In genomic region chr5:148729182-148729581, GRCh38 we compare ENCODE assay signal across 13 cellular contexts.
A peak's percentile ranks its signal among the peaks of the same experiment; 100 is the strongest.
DNase-seq lines count a peak whose midpoint lies in the region; ATAC-seq and TF ChIP-seq lines count a peak whose summit lies in the region.
"Had no signal": no experiment of that assay in that cellular context is flagged by ENCODE, and none has a peak within 500 bp of the region (broad histone marks: within the 10 kb centered on the region; RNA-seq: fewer than 3 reads in every experiment).

No MANE protein-coding gene starts in this region.

- ATAC-seq in GM19324 (IDR thresholded peaks at IDR 0.05; ENCODE audit: low FRiP score, unreplicated experiment) (no peak), upper lobe of left lung (ENCODE audit: low FRiP score in 2 of 2) (no peak)
- ATAC-seq: activated CD8-positive, alpha-beta T cell treated with anti-CD3 and anti-CD28 coated beads, Interleukin-2, amount 10 ng/mL, durations not matched to agents 7 days and 5 days; left lung; T-cell had no signal

- H3K9me2 ChIP-seq in GM23248 (ENCODE audit: insufficient read depth) (no peaks in the 10 kb centered on the region), neural cell (ENCODE audit: insufficient read depth, low read length) (no peaks in the 10 kb centered on the region)

- TF ChIP-seq CTCF in brain microvascular endothelial cell (IDR thresholded peaks at IDR 0.05; ENCODE audit: low read depth, low read length, missing control alignments) (peak; percentile 57), neural cell (IDR thresholded peaks at IDR 0.05; ENCODE audit: poor library complexity, severe bottlenecking) (peak; percentile 47), upper lobe of left lung (IDR thresholded peaks at IDR 0.05) (peak in 1 of 6 experiments; percentile 18), GM10266 (IDR thresholded peaks at IDR 0.05; ENCODE audit: control insufficient read depth, insufficient read depth, low read depth, missing control alignments) (no peak)

- in situ Hi-C loops in GM23248 (cut with MboI) (loop anchor here (10.0 kb wide), 1 partner anchor 284 kb away; no protein-coding TSS in a partner anchor), brain microvascular endothelial cell (cut with HindIII; ENCODE audit: low pct_ligation_motif_present, low sequenced_read_pairs) (loop anchor here (25.0 kb wide), 2 partner anchors 292 to 383 kb away; no protein-coding TSS in a partner anchor)

- H3K36me3 ChIP-seq in GM23248 (ENCODE audit: low read depth) = no peaks in the 10 kb centered on the region
- no peaks in the 10 kb centered on the region for H3K36me3 ChIP-seq in brain microvascular endothelial cell (replicated peaks)
- H3K36me3 ChIP-seq in neural cell (ENCODE audit: insufficient read depth, low read length) = no peaks in the 10 kb centered on the region
- no peaks in the 10 kb centered on the region for H3K36me3 ChIP-seq in upper lobe of left lung
- H3K36me3 ChIP-seq: left lung had no signal

- H3K79me2 ChIP-seq in GM23248 (ENCODE audit: insufficient read depth) = no peaks in the 10 kb centered on the region
- H3K79me2 ChIP-seq in neural cell (replicated peaks; ENCODE audit: insufficient read depth, low read length) = no peaks in the 10 kb centered on the region

- H3K4me1 ChIP-seq in GM23248 (ENCODE audit: insufficient read depth) = peaks cover 11% of the 10 kb centered on the region; the same call in 1 of the 2 replicates
- peaks cover 4 to 10% (median 8%) of the 10 kb centered on the region in 4 donors for H3K4me1 ChIP-seq in upper lobe of left lung

- no peaks in the 10 kb centered on the region for H4K20me1 ChIP-seq in GM23248 (ENCODE audit: insufficient read depth)
- no peaks in the 10 kb centered on the region for H4K20me1 ChIP-seq in neural cell (ENCODE audit: insufficient read depth)

- TF ChIP-seq RAD21 in neural cell (conservative IDR thresholded peaks at IDR 0.05) = peak; percentile 31

- H3K9me3 ChIP-seq in GM23248 (ENCODE audit: low read depth) (no peaks in the 10 kb centered on the region), neural cell (ENCODE audit: low read length) (no peaks in the 10 kb centered on the region), upper lobe of left lung (no peaks in the 10 kb centered on the region)
- H3K9me3 ChIP-seq: left lung had no signal

- H3K4me3 ChIP-seq in GM23248 = no peak overlapping the region
- no peak overlapping the region for H3K4me3 ChIP-seq in brain microvascular endothelial cell (ENCODE audit: low read depth, low read length)
- no peak overlapping the region for H3K4me3 ChIP-seq in neural cell (ENCODE audit: low read length)
- no peak overlapping the region for H3K4me3 ChIP-seq in upper lobe of left lung
- H3K4me3 ChIP-seq: left lung had no signal

- TF ChIP-seq EP300 in neural cell (conservative IDR thresholded peaks at IDR 0.05; ENCODE audit: poor library complexity, severe bottlenecking) = no peak
- no peak for TF ChIP-seq EP300 in upper lobe of left lung (IDR thresholded peaks at IDR 0.05)

- H3K27me3 ChIP-seq in GM23248 (replicated peaks; ENCODE audit: insufficient read depth) (peaks cover 5% of the 10 kb centered on the region; the same call in 1 of the 2 replicates), brain microvascular endothelial cell (replicated peaks) (no peaks in the 10 kb centered on the region), neural cell (ENCODE audit: insufficient read depth, low read depth, low read length) (no peaks in the 10 kb centered on the region), upper lobe of left lung (no peaks in the 10 kb centered on the region)
- H3K27me3 ChIP-seq: left lung had no signal

- H3K9ac ChIP-seq in GM23248 (no peak overlapping the region), neural cell (ENCODE audit: low read length) (no peak overlapping the region)

- no peak for TF ChIP-seq POLR2A in upper lobe of left lung (IDR thresholded peaks at IDR 0.05)

- H2AFZ ChIP-seq in GM23248 (no peak overlapping the region), neural cell (ENCODE audit: low read depth, low read length) (no peak overlapping the region)

- H3K27ac ChIP-seq in GM23248 (no peak overlapping the region), brain microvascular endothelial cell (no peak overlapping the region), neural cell (ENCODE audit: low read length) (no peak overlapping the region), upper lobe of left lung (no peak overlapping the region)
- H3K27ac ChIP-seq: left lung had no signal

- DNase-seq in GM23248 = peak; percentile 20
- DNase-seq in NCI-H2029 (lab: John Stamatoyannopoulos, UW) = peak; percentile 45
- peak; percentile 14 for DNase-seq in brain microvascular endothelial cell
- DNase-seq in upper lobe of left lung = no peak
- DNase-seq in GM10266 (ENCODE audit: extremely low spot score) = no peak
- DNase-seq: activated CD8-positive, alpha-beta T cell treated with anti-CD3 and anti-CD28 coated beads, Interleukin-2, amount 10 ng/mL, durations not matched to agents 7 days and 5 days; amygdala; GDM1; left lung; NCI-H187 treated with DMSO at 0.1 percent for 48 hours; T-cell had no signal

- peaks cover 11% of the 10 kb centered on the region; the same call in 1 of the 2 replicates for H3F3A ChIP-seq in GM23248 (ENCODE audit: insufficient read depth)
- H3F3A ChIP-seq in neural cell (ENCODE audit: insufficient read depth, low read length, poor library complexity, severe bottlenecking) = no peaks in the 10 kb centered on the region

- H3K4me2 ChIP-seq in GM23248 (ENCODE audit: unreplicated experiment) = no peak overlapping the region
- H3K4me2 ChIP-seq in neural cell (ENCODE audit: low read length) = no peak overlapping the region

TF ChIP-seq in neural cell, 6 proteins besides CTCF, POLR2A, EP300 and RAD21:
- no peak for TF ChIP-seq POLR2AphosphoS5 (IDR thresholded peaks at IDR 0.05)
- TF ChIP-seq SMC3 (conservative IDR thresholded peaks at IDR 0.05; ENCODE audit: poor library complexity) = peak; percentile 52

Comparison
In these comparisons a context has a peak if more than half of its experiments do, and no peak if none do; other contexts are left out.
1. DNase-seq: peak in GM23248 (single experiment), NCI-H2029 (single experiment) and brain microvascular endothelial cell (single experiment); none in upper lobe of left lung (0 of 2) and GM10266 (single experiment).